Comparison of ENCODE assay signal across 13 cellular contexts in genomic region chr3:122067214-122067550, GRCh38. TPM values are rescaled to one million over a fixed set of nuclear protein-coding genes. Genes with fewer than 3 reads are reported as not detected.
DNase-seq lines count a peak whose midpoint lies in the region; ATAC-seq and TF ChIP-seq lines count a peak whose summit lies in the region.
"Had no signal": no experiment of that assay in that cellular context is flagged by ENCODE, and none has a peak within 500 bp of the region (broad histone marks: within the 10 kb centered on the region; RNA-seq: fewer than 3 reads in every experiment).

No MANE protein-coding gene starts in this region.

- peak; percentile 43 for ATAC-seq in GM19467 (IDR thresholded peaks at IDR 0.05; ENCODE audit: unreplicated experiment)
- ATAC-seq in HG03280 (IDR thresholded peaks at IDR 0.05; ENCODE audit: unreplicated experiment): peak; percentile 38
- ATAC-seq in gastrocnemius medialis: no peak

- H3K9me3 Mint-ChIP-seq in endothelial cell (ENCODE audit: unreplicated experiment): no peaks in the 10 kb centered on the region
- H3K9me3 Mint-ChIP-seq: activated naive CD4-positive, alpha-beta T cell treated with anti-CD3 and anti-CD28 coated beads for 36 hours had no signal

- peak overlapping the region; percentile 23 for H3K9ac ChIP-seq in SU-DHL-6 (ENCODE audit: low read length)

- intact Hi-C loops in gastrocnemius medialis (cut with DNase I; ENCODE audit: low total_unique reads): no loop called here

- H3K27me3 Mint-ChIP-seq in endothelial cell (ENCODE audit: unreplicated experiment): no peaks in the 10 kb centered on the region

- H3K27ac ChIP-seq in SU-DHL-6 (ENCODE audit: low read depth, low read length) (peak overlapping the region; percentile 68), gastrocnemius medialis (no peak overlapping the region)
- H3K27ac ChIP-seq: C4-2B had no signal

- TF ChIP-seq CTCF in SU-DHL-6 (IDR thresholded peaks at IDR 0.05; ENCODE audit: insufficient read depth, low read length, poor library complexity, severe bottlenecking) (no peak), endothelial cell (IDR thresholded peaks at IDR 0.05; ENCODE audit: unreplicated experiment) (no peak), gastrocnemius medialis (IDR thresholded peaks at IDR 0.05 in 4 of 5, conservative IDR thresholded peaks at IDR 0.05 in 1 of 5) (no peak)

- peak overlapping the region; percentile 50 for H3K4me2 ChIP-seq in SU-DHL-6 (ENCODE audit: low read depth, low read length, poor library complexity, severe bottlenecking)

- H3K27ac Mint-ChIP-seq in endothelial cell (ENCODE audit: unreplicated experiment): no peak overlapping the region
- H3K27ac Mint-ChIP-seq: activated naive CD4-positive, alpha-beta T cell treated with anti-CD3 and anti-CD28 coated beads for 36 hours had no signal

- H3K4me3 Mint-ChIP-seq in endothelial cell (ENCODE audit: unreplicated experiment): no peak overlapping the region
- H3K4me3 Mint-ChIP-seq: activated naive CD4-positive, alpha-beta T cell treated with anti-CD3 and anti-CD28 coated beads for 36 hours had no signal

- in situ Hi-C loops in HAP-1 (cut with MboI; ENCODE audit: low sequenced_read_pairs): no loop called here
- in situ Hi-C loops in gastrocnemius medialis (cut with MboI; ENCODE audit: low sequenced_read_pairs in 4 of 4): no loop called here

- H3K4me1 ChIP-seq in HAP-1: no peaks in the 10 kb centered on the region
- no peaks in the 10 kb centered on the region for H3K4me1 ChIP-seq in gastrocnemius medialis

- H3K4me1 Mint-ChIP-seq in endothelial cell (ENCODE audit: unreplicated experiment): peaks cover 6% of the 10 kb centered on the region

- peaks cover 49% of the 10 kb centered on the region; the same call in 1 of the 2 replicates for H3K79me2 ChIP-seq in SU-DHL-6 (ENCODE audit: insufficient read depth, low read length)

- no peaks in the 10 kb centered on the region for H3K27me3 ChIP-seq in SU-DHL-6 (ENCODE audit: low read length)
- no peaks in the 10 kb centered on the region for H3K27me3 ChIP-seq in HAP-1 (ENCODE audit: low read depth)
- H3K27me3 ChIP-seq in gastrocnemius medialis: no peaks in the 10 kb centered on the region

- no peaks in the 10 kb centered on the region for H3K9me2 ChIP-seq in SU-DHL-6 (replicated peaks; ENCODE audit: insufficient read depth, low read length)

- TF ChIP-seq POLR2A in gastrocnemius medialis (IDR thresholded peaks at IDR 0.05): no peak

- H3F3A ChIP-seq in SU-DHL-6 (ENCODE audit: insufficient read depth): peaks cover 27% of the 10 kb centered on the region; the same call in 1 of the 2 replicates

- H3K4me3 ChIP-seq in SU-DHL-6 (ENCODE audit: insufficient read depth, low read length, poor library complexity, severe bottlenecking): peak overlapping the region; percentile 5
- no peak overlapping the region for H3K4me3 ChIP-seq in HAP-1
- no peak overlapping the region for H3K4me3 ChIP-seq in gastrocnemius medialis

- no peaks in the 10 kb centered on the region for H4K20me1 ChIP-seq in SU-DHL-6 (ENCODE audit: low read depth, low read length)

- peak; percentile 69 for DNase-seq in CD1c-positive myeloid dendritic cell (ENCODE audit: extremely low spot score)
- DNase-seq in HAP-1 (ENCODE audit: low spot score in 2 of 2): no peak
- no peak for DNase-seq in activated CD4-positive, alpha-beta T cell treated with anti-CD3 and anti-CD28 coated beads, Interleukin-2, amount 50 U/mL, for 1 hour
- no peak for DNase-seq in endothelial cell (ENCODE audit: low spot score)
- no peak for DNase-seq in gastrocnemius medialis
- DNase-seq: activated naive CD4-positive, alpha-beta T cell treated with anti-CD3 and anti-CD28 coated beads for 36 hours; effector CD4-positive, alpha-beta T cell; NCI-H524 treated with DMSO at 0.1 percent for 48 hours; stimulated activated CD4-positive, alpha-beta T cell treated with anti-CD3 and anti-CD28 coated beads, Interleukin-2, amount 100 ng/mL, for 24 hours had no signal

- H3K36me3 Mint-ChIP-seq in endothelial cell (ENCODE audit: low read depth, unreplicated experiment): no peaks in the 10 kb centered on the region

- no peak overlapping the region for H2AFZ ChIP-seq in SU-DHL-6 (ENCODE audit: low read depth, low read length, severe bottlenecking)

- H3K36me3 ChIP-seq in SU-DHL-6 (ENCODE audit: low read length) (no peaks in the 10 kb centered on the region), HAP-1 (replicated peaks) (no peaks in the 10 kb centered on the region), gastrocnemius medialis (no peaks in the 10 kb centered on the region)

- H3K9me3 ChIP-seq in SU-DHL-6 (ENCODE audit: insufficient read depth, low read length) (no peaks in the 10 kb centered on the region), HAP-1 (no peaks in the 10 kb centered on the region), gastrocnemius medialis (no peaks in the 10 kb centered on the region)

RNA-seq across cellular contexts. Expression of gene CD86, which starts 12.0 kb away (rescaled TPM):
- total RNA-seq in endothelial cell (ENCODE audit: unreplicated experiment) (not detected), gastrocnemius medialis (1 to 10 TPM in 3 of 4 donors, under 1 TPM in 1; 0.92 to 2.4 (median 1.6) TPM)
- total RNA-seq: activated naive CD4-positive, alpha-beta T cell treated with anti-CD3 and anti-CD28 coated beads for 36 hours had no signal

RNA-seq across cellular contexts. Expression of gene ILDR1, which starts 45.1 kb away (rescaled TPM):
- total RNA-seq in endothelial cell (ENCODE audit: unreplicated experiment) (not detected), gastrocnemius medialis (not detected)
- total RNA-seq: activated naive CD4-positive, alpha-beta T cell treated with anti-CD3 and anti-CD28 coated beads for 36 hours had no signal

Comparison
In these comparisons a context has a peak if more than half of its experiments do, and no peak if none do; other contexts are left out.
1. ATAC-seq: peak in GM19467 (single experiment) and HG03280 (single experiment); none in gastrocnemius medialis (0 of 2).